8 cellular contexts compared by ENCODE assay signal in genomic region chr10:75097666-75098285, GRCh38. TPM values are rescaled to one million over a fixed set of nuclear protein-coding genes. Genes with fewer than 3 reads are reported as not detected.
DNase-seq lines count a peak whose midpoint lies in the region; ATAC-seq and TF ChIP-seq lines count a peak whose summit lies in the region.

No MANE protein-coding gene starts in this region.

- H3K27me3 ChIP-seq in AG04450 (ENCODE audit: control insufficient read depth, insufficient read depth, low read length) (no peaks in the 10 kb centered on the region), Panc1 (ENCODE audit: control insufficient read depth, insufficient read depth, low read length) (no peaks in the 10 kb centered on the region)

- no peaks in the 10 kb centered on the region for H3K36me3 ChIP-seq in Panc1 (ENCODE audit: control insufficient read depth, insufficient read depth, low read length)

- intact Hi-C loops in Panc1 (cut with micrococcal nuclease; ENCODE audit: unreplicated experiment), result loop anchor here (2.0 to 5.0 kb wide), 2 partner anchors 831 to 850 kb away; no protein-coding TSS in a partner anchor

- peak; percentile 67 for ATAC-seq in Panc1
- ATAC-seq in HG03565 (IDR thresholded peaks at IDR 0.05; ENCODE audit: unreplicated experiment), result no peak
- no peak for ATAC-seq in HG02571 (IDR thresholded peaks at IDR 0.05; ENCODE audit: unreplicated experiment)
- no peak for ATAC-seq in HG03521 (IDR thresholded peaks at IDR 0.05; ENCODE audit: unreplicated experiment)

- CTCF ChIA-PET in AG04450 (lab: Charles Lee), result interaction anchor here (0.6 to 6.8 kb wide), 8 partner anchors 14 to 854 kb away, joined by 3 to 106 read pairs (median 4); partner anchors contain the start of gene COMTD1
- CTCF ChIA-PET in Panc1 (lab: Charles Lee), result interaction anchor here (0.5 to 0.8 kb wide), 2 partner anchors 74 to 854 kb away, joined by 6 read pairs; no protein-coding TSS in a partner anchor

- POLR2A ChIA-PET in AG04450 (lab: Yijun Ruan, JAX), result interaction anchor here (0.5 kb wide), 1 partner anchor 244 kb away, joined by 3 read pairs; no protein-coding TSS in a partner anchor
- POLR2A ChIA-PET in Panc1 (lab: Charles Lee), result interaction anchor here (0.5 kb wide), 1 partner anchor 830 kb away, joined by 6 read pairs; no protein-coding TSS in a partner anchor

- TF ChIP-seq CTCF in AG04450 (IDR thresholded peaks at IDR 0.05; ENCODE audit: low read depth, low read length) (peak; percentile 56), GM12865 (IDR thresholded peaks at IDR 0.05; ENCODE audit: insufficient read depth, low read depth, low read length, missing control alignments) (peak; percentile 27), Panc1 (IDR thresholded peaks at IDR 0.05) (no peak; the same call in 1 of the 2 replicates), fibroblast of villous mesenchyme (IDR thresholded peaks at IDR 0.05; ENCODE audit: insufficient read depth, low read depth, low read length) (peak; percentile 46)

- no TSS peak for BruUV-seq in Panc1 (replicated peaks; lab: Mats Ljungman, UMichigan)

- H3K4me3 ChIP-seq in AG04450 (ENCODE audit: low read depth, low read length) (no peak overlapping the region), GM12865 (ENCODE audit: low read depth, low read length) (no peak overlapping the region), Panc1 (ENCODE audit: low read depth in 2 of 2, low read length in 2 of 2) (no peak overlapping the region), fibroblast of villous mesenchyme (ENCODE audit: low read depth, low read length) (no peak overlapping the region)

- no peak overlapping the region for H3K27ac ChIP-seq in AG04450 (ENCODE audit: low read depth, low read length)
- no peak overlapping the region for H3K27ac ChIP-seq in Panc1 (ENCODE audit: low read length)

- H3K9me3 ChIP-seq in AG04450 (ENCODE audit: control insufficient read depth, insufficient read depth, low read length) (no peaks in the 10 kb centered on the region), Panc1 (ENCODE audit: control insufficient read depth, insufficient read depth, low read depth, low read length) (no peaks in the 10 kb centered on the region)

- in situ Hi-C loops in Panc1 (cut with HindIII; ENCODE audit: low pct_unique_long_range_greater_than_20kb, low sequenced_read_pairs), result no loop called here

- peaks cover 7% of the 10 kb centered on the region; the same call in 1 of the 2 replicates for H3K4me1 ChIP-seq in Panc1 (ENCODE audit: control insufficient read depth, insufficient read depth, low read length)

- DNase-seq in AG04450 (ENCODE audit: low read depth, low spot score) (no peak), GM12865 (ENCODE audit: low read depth) (no peak), Panc1 (ENCODE audit: low read depth, low spot score) (no peak), fibroblast of villous mesenchyme (ENCODE audit: low read depth) (peak; percentile 18), GM19240 (ENCODE audit: insufficient read length, low spot score) (no peak)

RNA-seq across cellular contexts. Expression of gene SAMD8, which starts 13.7 kb away (rescaled TPM):
- 28.2 and 32.2 TPM in 2 replicates for polyA plus RNA-seq in AG04450 (2011; rRNA removed)
- polyA minus RNA-seq in AG04450 (2011; rRNA and poly(A)+ RNA removed), result 35.8 and 49.2 TPM in 2 replicates
- total RNA-seq in Panc1 (2021; ENCODE audit: unreplicated experiment) (32.0 TPM), fibroblast of villous mesenchyme (18.7 and 28.5 TPM in 2 replicates)
- polyA plus RNA-seq in Panc1 (2012; ENCODE audit: insufficient read length), result 9.0 TPM
